Comparison of ENCODE assay signal across 9 cellular contexts in genomic region chr12:64714551-64714968, GRCh38. TPM values are rescaled to one million over a fixed set of nuclear protein-coding genes. Genes with fewer than 3 reads are reported as not detected.
A peak's percentile ranks its signal among the peaks of the same experiment; 100 is the strongest.
DNase-seq lines count a peak whose midpoint lies in the region; ATAC-seq lines count a peak whose summit lies in the region.
"Had no signal": no experiment of that assay in that cellular context is flagged by ENCODE, and none has a peak within 500 bp of the region (broad histone marks: within the 10 kb centered on the region; RNA-seq: fewer than 3 reads in every experiment).

No MANE protein-coding gene starts in this region.

- ATAC-seq in GM18868 (IDR thresholded peaks at IDR 0.05; ENCODE audit: unreplicated experiment) (peak; percentile 63), GM21526 (IDR thresholded peaks at IDR 0.05; ENCODE audit: low FRiP score, unreplicated experiment) (peak; percentile 67), HG03432 (IDR thresholded peaks at IDR 0.05; ENCODE audit: unreplicated experiment) (peak; percentile 83), HG02970 (IDR thresholded peaks at IDR 0.05; ENCODE audit: low FRiP score, unreplicated experiment) (no peak)

- DNase-seq in myocyte (ENCODE audit: low read depth) (peak; percentile 69), NCI-H187 treated with DMSO at 0.1 percent for 48 hours (lab: John Stamatoyannopoulos, UW) (no peak), retina (no peak)
- DNase-seq: NCI-H1417, T-helper 9 cell had no signal

RNA-seq across cellular contexts. Expression of gene GNS, which starts 44.6 kb away (rescaled TPM):
- 187 and 201 TPM in 2 replicates for total RNA-seq in myocyte
- polyA plus RNA-seq in myocyte (2012) = 134 TPM
